In the genomic region with DNA sequence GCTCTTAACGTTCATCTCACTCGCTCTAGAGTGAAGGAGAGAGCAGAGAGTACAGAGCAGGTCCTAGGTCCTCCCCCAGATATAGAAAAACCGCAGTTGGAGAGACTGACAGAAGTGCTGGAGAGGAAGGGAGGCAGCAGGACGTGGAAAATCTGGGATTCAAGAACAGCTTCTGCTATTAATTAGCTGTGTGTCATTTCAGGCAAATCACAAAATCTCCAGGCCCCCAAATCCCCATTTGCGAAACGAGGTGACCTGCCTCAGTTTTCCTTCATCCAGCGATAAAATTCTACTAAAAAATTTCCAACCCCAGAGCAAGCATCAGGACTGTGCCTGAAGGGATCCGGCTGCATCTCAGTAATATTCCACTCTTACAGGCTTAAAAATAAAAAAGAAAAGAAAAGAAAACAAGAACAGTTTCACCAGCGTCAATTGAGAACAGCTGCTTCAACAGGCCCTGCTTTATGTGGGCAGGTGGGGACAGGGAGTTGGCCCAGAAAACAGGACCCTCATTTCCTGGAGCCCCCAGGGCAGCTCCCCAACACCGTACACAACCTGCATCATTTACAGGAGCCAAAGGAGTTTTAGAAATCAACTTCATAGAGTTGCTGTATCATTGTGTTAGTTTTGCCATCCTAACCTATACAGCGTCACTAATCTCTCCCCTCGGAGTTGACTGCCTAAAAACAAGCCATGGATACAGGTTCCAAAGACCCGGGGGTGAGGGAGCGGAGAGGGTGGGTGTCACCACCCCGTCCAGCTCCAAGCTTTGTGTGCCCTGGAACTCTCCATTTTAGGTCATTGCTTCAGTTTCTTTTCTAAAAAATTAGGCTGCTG, we compare ENCODE assay signal across 8 cellular contexts. TPM values are rescaled to one million over a fixed set of nuclear protein-coding genes. Genes with fewer than 3 reads are reported as not detected.
DNase-seq lines count a peak whose midpoint lies in the region; TF ChIP-seq lines count a peak whose summit lies in the region.

No MANE protein-coding gene starts in this region.

- no peak for TF ChIP-seq CTCF in kidney epithelial cell (IDR thresholded peaks at IDR 0.05; ENCODE audit: insufficient read depth, low read length, poor library complexity, severe bottlenecking)

- no peaks in the 10 kb centered on the region for H3K9me3 ChIP-seq in HUES6 (ENCODE audit: control insufficient read depth, insufficient read depth, low read depth, low read length)
- no peaks in the 10 kb centered on the region for H3K9me3 ChIP-seq in subcutaneous abdominal adipose tissue (ENCODE audit: control insufficient read depth in 5 of 5, low read length in 5 of 5)

- H3K9ac ChIP-seq in HUES6 (ENCODE audit: low read length) (peak overlapping the region; percentile 85), subcutaneous abdominal adipose tissue (ENCODE audit: low read length in 5 of 5) (peak overlapping the region; percentile 59 to 100 (median 82))

- H3K4me1 ChIP-seq in HUES6 (ENCODE audit: control insufficient read depth, insufficient read depth, low read length) = peaks cover 43% of the 10 kb centered on the region
- peaks cover 27 to 65% (median 57%) of the 10 kb centered on the region in 5 donors for H3K4me1 ChIP-seq in subcutaneous abdominal adipose tissue (ENCODE audit: control insufficient read depth in 5 of 5, insufficient read depth in 5 of 5, low read length in 5 of 5)

- peaks cover 23% of the 10 kb centered on the region for H3K36me3 ChIP-seq in HUES6 (ENCODE audit: control insufficient read depth, insufficient read depth, low read length)
- no peaks in the 10 kb centered on the region for H3K36me3 ChIP-seq in kidney epithelial cell (ENCODE audit: control insufficient read depth, insufficient read depth, low read length)
- H3K36me3 ChIP-seq in subcutaneous abdominal adipose tissue (ENCODE audit: control insufficient read depth in 5 of 5, insufficient read depth in 5 of 5, low read length in 5 of 5) = peaks cover under 1 to 14% (median 4%) of the 10 kb centered on the region in 5 donors

- peak; percentile 55 for DNase-seq in NCI-H146 (lab: John Stamatoyannopoulos, UW)
- no peak for DNase-seq in NCI-H146 treated with DMSO at 0.1 percent for 48 hours (lab: John Stamatoyannopoulos, UW; ENCODE audit: unreplicated experiment)
- no peak for DNase-seq in kidney epithelial cell (ENCODE audit: low read depth)
- no peak for DNase-seq in HT-29 (ENCODE audit: low spot score)
- no peak for DNase-seq in DMS 273 (lab: John Stamatoyannopoulos, UW; ENCODE audit: unreplicated experiment)

- H3K27me3 ChIP-seq in HUES6 (ENCODE audit: control insufficient read depth, insufficient read depth, low read length) (no peaks in the 10 kb centered on the region), kidney epithelial cell (ENCODE audit: control insufficient read depth, insufficient read depth, low read length) (no peaks in the 10 kb centered on the region), subcutaneous abdominal adipose tissue (ENCODE audit: control insufficient read depth in 5 of 5, insufficient read depth in 4 of 5, low read length in 5 of 5) (peaks cover 0 to 4% (median 0%) of the 10 kb centered on the region in 5 donors)

- H3K27ac ChIP-seq in HUES6 (ENCODE audit: low read depth, low read length) (peak overlapping the region; percentile 75; the same call in 1 of the 2 replicates), angular gyrus (ENCODE audit: low read depth, low read length) (peak overlapping the region; percentile 100), subcutaneous abdominal adipose tissue (ENCODE audit: low read depth, low read length) (peak overlapping the region; percentile 99)

- peak overlapping the region; percentile 63 for H3K4me3 ChIP-seq in HUES6 (ENCODE audit: low read depth, low read length)
- peak overlapping the region; percentile 17 for H3K4me3 ChIP-seq in kidney epithelial cell (ENCODE audit: low read depth, low read length)
- peak overlapping the region; percentile 45 to 71 (median 56) for H3K4me3 ChIP-seq in subcutaneous abdominal adipose tissue (ENCODE audit: low read depth in 1 of 5, low read length in 5 of 5)

RNA-seq across cellular contexts. Expression of gene MALAT1, which starts 2.3 kb away (rescaled TPM):
- total RNA-seq in kidney epithelial cell = 1,605 and 1,895 TPM in 2 replicates
- 1,827 and 2,040 TPM in 2 replicates for total RNA-seq in HT-29 (2014; rRNA removed; shearing (Covaris generic))

RNA-seq across cellular contexts. Expression of gene SCYL1, which starts 28.4 kb away (rescaled TPM):
- 116 and 121 TPM in 2 replicates for total RNA-seq in kidney epithelial cell
- 177 and 182 TPM in 2 replicates for total RNA-seq in HT-29 (2014; rRNA removed; shearing (Covaris generic))
